Comparison of ENCODE assay signal across 21 cellular contexts in genomic region chr1:5971471-5972197, GRCh38. TPM values are rescaled to one million over a fixed set of nuclear protein-coding genes. Genes with fewer than 3 reads are reported as not detected.
DNase-seq lines count a peak whose midpoint lies in the region; ATAC-seq and TF ChIP-seq lines count a peak whose summit lies in the region.
"Had no signal": no experiment of that assay in that cellular context is flagged by ENCODE, and none has a peak within 500 bp of the region (broad histone marks: within the 10 kb centered on the region; RNA-seq: fewer than 3 reads in every experiment).

No MANE protein-coding gene starts in this region.

- no peak overlapping the region for H3K9ac ChIP-seq in mammary epithelial cell (ENCODE audit: insufficient read depth, low read length)

- H3K36me3 ChIP-seq in mammary epithelial cell (ENCODE audit: insufficient read depth, low read length) (no peaks in the 10 kb centered on the region), stomach (peaks cover 6 to 44% (median 40%) of the 10 kb centered on the region in 4 donors)

- H3K4me3 ChIP-seq in mammary epithelial cell (replicated peaks in 1 of 3; ENCODE audit: insufficient read depth in 1 of 3, low read depth in 2 of 3, low read length in 3 of 3) (no peak overlapping the region), stomach (no peak overlapping the region)

- no peak for DNase-seq in MCF 10A (ENCODE audit: unreplicated experiment)
- DNase-seq in mammary epithelial cell, result no peak
- DNase-seq in WTC11 (ENCODE audit: low spot score), result peak; percentile 5
- peak; percentile 68 for DNase-seq in left kidney (ENCODE audit: low read depth, low spot score)
- DNase-seq in stomach, result no peak
- no peak for DNase-seq in islet precursor cell
- DNase-seq in DMS79 (lab: John Stamatoyannopoulos, UW), result no peak
- no peak for DNase-seq in DMS79 treated with DMSO at 0.1 percent for 48 hours (lab: John Stamatoyannopoulos, UW)
- DNase-seq: AML-193; CD4-positive, CD25-positive, alpha-beta regulatory T cell; DMS53; GDM1; GOT3; HFFc6; KG1; NCI-H1092 treated with DMSO at 0.1 percent for 48 hours; NCI-H187; NCI-H446; NCI-H748 treated with DMSO at 0.1 percent for 48 hours; SHP77 had no signal

- H4K20me1 ChIP-seq in mammary epithelial cell (ENCODE audit: insufficient read depth, low read length), result no peaks in the 10 kb centered on the region

- no peak overlapping the region for H3K27ac ChIP-seq in mammary epithelial cell (ENCODE audit: insufficient read depth, low read depth, low read length)
- peak overlapping the region in 3 of 5 donors; percentile 38 to 50 (median 44) for H3K27ac ChIP-seq in stomach
- H3K27ac ChIP-seq: HL-60 had no signal

- peaks cover 33% of the 10 kb centered on the region for H3K36me3 Mint-ChIP-seq in MCF 10A (ENCODE audit: insufficient read depth, unreplicated experiment)
- peaks cover 2% of the 10 kb centered on the region; the same call in 1 of the 2 replicates for H3K36me3 Mint-ChIP-seq in WTC11

- no peaks in the 10 kb centered on the region for H3K27me3 ChIP-seq in mammary epithelial cell (ENCODE audit: insufficient read depth, low read length)
- no peaks in the 10 kb centered on the region for H3K27me3 ChIP-seq in stomach

- H3K79me2 ChIP-seq in mammary epithelial cell (ENCODE audit: insufficient read depth, low read length), result no peaks in the 10 kb centered on the region

- H3K27me3 Mint-ChIP-seq in MCF 10A (ENCODE audit: insufficient read depth, unreplicated experiment) (no peaks in the 10 kb centered on the region), WTC11 (ENCODE audit: low read depth) (no peaks in the 10 kb centered on the region)
- H3K27me3 Mint-ChIP-seq: CD4-positive, CD25-positive, alpha-beta regulatory T cell had no signal

- peak overlapping the region; percentile 35 for H3K27ac Mint-ChIP-seq in MCF 10A (ENCODE audit: low read depth, unreplicated experiment)
- H3K27ac Mint-ChIP-seq in WTC11, result peak overlapping the region; percentile 6; the same call in 1 of the 2 replicates
- H3K27ac Mint-ChIP-seq: CD4-positive, CD25-positive, alpha-beta regulatory T cell; HFFc6 had no signal

- TF ChIP-seq POLR2A in stomach (IDR thresholded peaks at IDR 0.05), result no peak

- TF ChIP-seq EP300 in stomach (IDR thresholded peaks at IDR 0.05), result no peak

- H3K4me1 Mint-ChIP-seq in MCF 10A (ENCODE audit: insufficient read depth, unreplicated experiment) (no peaks in the 10 kb centered on the region), WTC11 (peaks cover 10% of the 10 kb centered on the region)

- H3K4me1 ChIP-seq in mammary epithelial cell (ENCODE audit: insufficient read depth, low read length), result no peaks in the 10 kb centered on the region
- peaks cover 0 to 8% (median 4%) of the 10 kb centered on the region in 4 donors for H3K4me1 ChIP-seq in stomach

- TF ChIP-seq CTCF in MCF 10A (IDR thresholded peaks at IDR 0.05; ENCODE audit: unreplicated experiment) (no peak), mammary epithelial cell (conservative IDR thresholded peaks at IDR 0.05 in 1 of 2, IDR thresholded peaks at IDR 0.05 in 1 of 2; ENCODE audit: extremely low read depth in 1 of 2, insufficient read depth in 1 of 2, low read depth in 1 of 2, low read length in 2 of 2) (no peak), WTC11 (IDR thresholded peaks at IDR 0.05) (no peak), stomach (IDR thresholded peaks at IDR 0.05) (no peak)

- H3K9me3 ChIP-seq in mammary epithelial cell (replicated peaks; ENCODE audit: insufficient read depth, low read length) (no peaks in the 10 kb centered on the region), stomach (no peaks in the 10 kb centered on the region)

- intact Hi-C loops in MCF 10A (cut with micrococcal nuclease) (no loop called here), mammary epithelial cell (cut with micrococcal nuclease) (no loop called here), stomach (cut with DNase I; ENCODE audit: low total_unique reads) (no loop called here)

- H3K4me3 Mint-ChIP-seq in MCF 10A (ENCODE audit: unreplicated experiment), result no peak overlapping the region
- no peak overlapping the region for H3K4me3 Mint-ChIP-seq in WTC11
- H3K4me3 Mint-ChIP-seq: CD4-positive, CD25-positive, alpha-beta regulatory T cell; HFFc6 had no signal

- ATAC-seq in WTC11, result no peak

- H2AFZ ChIP-seq in mammary epithelial cell (ENCODE audit: low read depth, low read length), result no peak overlapping the region

- no peak overlapping the region for H3K4me2 ChIP-seq in mammary epithelial cell (ENCODE audit: insufficient read depth, low read depth, low read length)

- H3K9me3 Mint-ChIP-seq in MCF 10A (ENCODE audit: unreplicated experiment) (no peaks in the 10 kb centered on the region), WTC11 (no peaks in the 10 kb centered on the region)
- H3K9me3 Mint-ChIP-seq: CD4-positive, CD25-positive, alpha-beta regulatory T cell; HFFc6 had no signal

- CTCF ChIA-PET in MCF 10A (lab: Yijun Ruan, JAX) (interaction anchor here (0.6 kb wide), 1 partner anchor 100 kb away, joined by 3 read pairs; no protein-coding TSS in a partner anchor), mammary epithelial cell (lab: Charles Lee; ENCODE audit: low non-redundant PET) (interaction anchor here (0.7 kb wide), 1 partner anchor 1888 kb away, joined by 4 read pairs; no protein-coding TSS in a partner anchor), WTC11 (lab: Charles Lee) (no interaction called here)

- in situ Hi-C loops in mammary epithelial cell (cut with MboI; ENCODE audit: low sequenced_read_pairs in 2 of 2), result no loop called here

- WGBS in mammary epithelial cell (ENCODE audit: low coverage, missing lambda C conversion rate), result 86% methylated on average over 21 of the region's 22 CpGs
- 69 to 76% (median 72%) methylated on average over 22 of the region's 22 CpGs for WGBS in stomach, 5 donors

- POLR2A ChIA-PET in MCF 10A (lab: Yijun Ruan, JAX), result no interaction called here
- POLR2A ChIA-PET in WTC11 (lab: Charles Lee), result no interaction called here

- BruUV-seq in MCF 10A (replicated peaks; lab: Mats Ljungman, UMichigan) (no TSS peak), mammary epithelial cell (replicated peaks; lab: Mats Ljungman, UMichigan) (no TSS peak)

- dilution Hi-C loops in mammary epithelial cell (cut with HindIII; ENCODE audit: low sequenced_read_pairs), result no loop called here

TF ChIP-seq in WTC11, 78 proteins besides CTCF, POLR2A, EP300 and RAD21:
- TF ChIP-seq RORB (CRISPR knock-in tag; IDR thresholded peaks at IDR 0.05), result no peak
- TF ChIP-seq ZNF219 (CRISPR knock-in tag; IDR thresholded peaks at IDR 0.05; ENCODE audit: borderline replicate concordance), result no peak
- TF ChIP-seq NR1H2 (CRISPR knock-in tag; IDR thresholded peaks at IDR 0.05), result no peak
- TF ChIP-seq ZNF512 (CRISPR knock-in tag; IDR thresholded peaks at IDR 0.05; ENCODE audit: borderline replicate concordance), result no peak
- no peak for TF ChIP-seq CBFB (CRISPR knock-in tag; IDR thresholded peaks at IDR 0.05; ENCODE audit: low read depth)
- TF ChIP-seq ETV6 (CRISPR knock-in tag; IDR thresholded peaks at IDR 0.05), result no peak
- TF ChIP-seq ZNF121 (CRISPR knock-in tag; IDR thresholded peaks at IDR 0.05), result no peak
- TF ChIP-seq ZBTB43 (CRISPR knock-in tag; IDR thresholded peaks at IDR 0.05), result no peak
- TF ChIP-seq ESRRA (CRISPR knock-in tag; IDR thresholded peaks at IDR 0.05; ENCODE audit: borderline replicate concordance), result no peak
- no peak for TF ChIP-seq HMGXB4 (CRISPR knock-in tag; IDR thresholded peaks at IDR 0.05)
- no peak for TF ChIP-seq KAT7 (CRISPR knock-in tag; IDR thresholded peaks at IDR 0.05; ENCODE audit: borderline replicate concordance)

RNA-seq across cellular contexts. Expression of gene NPHP4, which starts 20.6 kb away (rescaled TPM):
- total RNA-seq in MCF 10A (2022) (14.4 and 15.0 TPM in 2 replicates), mammary epithelial cell (10 to 100 TPM in 1 of 2 donors, 1 to 10 TPM in 1; 8.2 to 18.4 TPM), WTC11 (2021) (10.6 to 16.8 TPM (median 12.0 TPM) in 3 replicates), stomach (10 to 100 TPM in 3 of 5 donors, 1 to 10 TPM in 2; 5.3 to 29.7 (median 14.6) TPM)
- polyA plus RNA-seq in mammary epithelial cell (8.2 TPM), stomach (1 to 10 TPM; 1.9 to 2.4 (median 2.0) TPM)
- polyA minus RNA-seq in mammary epithelial cell, result 19.7 TPM

Comparison
In these comparisons a context has a peak if more than half of its experiments do, and no peak if none do; other contexts are left out.
1. DNase-seq: peak in WTC11 (single experiment) and left kidney (single experiment); none in MCF 10A (single experiment), mammary epithelial cell (single experiment), stomach (single experiment), islet precursor cell (single experiment), DMS79 (single experiment) and DMS79 treated with DMSO at 0.1 percent for 48 hours (single experiment).